Comparison of ENCODE assay signal across 22 cellular contexts in the genomic region with DNA sequence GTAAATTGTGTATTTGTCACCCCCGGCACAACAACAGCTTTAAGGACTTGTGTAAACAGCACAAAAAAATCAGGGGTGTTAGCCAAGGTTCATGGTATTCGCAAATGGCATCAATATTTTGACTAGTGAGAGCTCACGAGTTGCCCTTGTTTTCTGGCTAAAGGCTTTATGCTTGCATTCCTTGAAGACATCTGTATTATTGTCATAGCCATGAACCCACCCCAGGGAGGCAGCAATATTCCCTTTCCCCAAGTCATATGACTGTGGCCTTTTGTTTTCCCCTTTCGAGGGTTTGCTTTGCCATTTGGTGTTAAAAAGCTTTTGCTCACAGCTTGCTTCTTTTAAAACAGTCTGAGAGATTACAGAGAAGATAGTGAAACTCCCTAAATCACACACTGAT.
DNase-seq lines count a peak whose midpoint lies in the region; ATAC-seq, FAIRE-seq and TF ChIP-seq lines count a peak whose summit lies in the region.
"Had no signal": no experiment of that assay in that cellular context is flagged by ENCODE, and none has a peak within 500 bp of the region (broad histone marks: within the 10 kb centered on the region; RNA-seq: fewer than 3 reads in every experiment).

No MANE protein-coding gene starts in this region.

- TF ChIP-seq CTCF in glutamatergic neuron (IDR thresholded peaks at IDR 0.05; ENCODE audit: partially characterized antibody, unreplicated experiment), result no peak

- no peaks in the 10 kb centered on the region for H3K27me3 Mint-ChIP-seq in glutamatergic neuron (ENCODE audit: unreplicated experiment)
- peaks cover 3% of the 10 kb centered on the region for H3K27me3 Mint-ChIP-seq in activated naive CD4-positive, alpha-beta T cell treated with anti-CD3 and anti-CD28 coated beads for 36 hours (ENCODE audit: low read depth)

- H3K4me1 ChIP-seq in adipocyte (ENCODE audit: control insufficient read depth, insufficient read depth, low read length), result peaks cover 24% of the 10 kb centered on the region
- peaks cover 6% of the 10 kb centered on the region; the same call in 1 of the 2 replicates for H3K4me1 ChIP-seq in SJCRH30
- H3K4me1 ChIP-seq: body of pancreas, tibial artery had no signal

- H3K4me1 Mint-ChIP-seq in glutamatergic neuron (ENCODE audit: low read depth, unreplicated experiment), result peaks cover 17% of the 10 kb centered on the region
- H3K4me1 Mint-ChIP-seq in activated naive CD4-positive, alpha-beta T cell treated with anti-CD3 and anti-CD28 coated beads for 36 hours (ENCODE audit: low read depth), result no peaks in the 10 kb centered on the region
- H3K4me1 Mint-ChIP-seq: activated B cell treated with CpG ODN at 0.5 μM for 24 hours; activated naive CD8-positive, alpha-beta T cell treated with anti-CD3 and anti-CD28 coated beads for 36 hours; stimulated activated memory B cell treated with anti-CD40 and anti-IgM and Interleukin-4, amounts not matched to agents 10 μg/mL and 1 μg/mL and 100 μg/mL, for 72 hours had no signal

- peak overlapping the region; percentile 26 for H3K4me3 Mint-ChIP-seq in glutamatergic neuron (ENCODE audit: unreplicated experiment)
- H3K4me3 Mint-ChIP-seq in activated naive CD4-positive, alpha-beta T cell treated with anti-CD3 and anti-CD28 coated beads for 36 hours, result no peak overlapping the region
- H3K4me3 Mint-ChIP-seq: activated B cell treated with CpG ODN at 0.5 μM for 24 hours; activated CD8-positive, alpha-beta T cell treated with anti-CD3 and anti-CD28 coated beads, Interleukin-2, amount 10 ng/mL, durations not matched to agents 7 days and 5 days; activated naive CD8-positive, alpha-beta T cell treated with anti-CD3 and anti-CD28 coated beads for 36 hours; dendritic cell treated with granulocyte-macrophage colony-stimulating factor and Interleukin-4, amounts not matched to agents 40 ng/mL and 50 ng/mL, for 4 days; stimulated activated memory B cell treated with anti-CD40 and anti-IgM and Interleukin-4, amounts not matched to agents 10 μg/mL and 1 μg/mL and 100 μg/mL, for 72 hours had no signal

- H3K27ac Mint-ChIP-seq in glutamatergic neuron (ENCODE audit: unreplicated experiment), result peak overlapping the region; percentile 59
- H3K27ac Mint-ChIP-seq in activated naive CD4-positive, alpha-beta T cell treated with anti-CD3 and anti-CD28 coated beads for 36 hours, result no peak overlapping the region
- H3K27ac Mint-ChIP-seq: activated B cell treated with CpG ODN at 0.5 μM for 24 hours; activated CD8-positive, alpha-beta T cell treated with anti-CD3 and anti-CD28 coated beads, Interleukin-2, amount 10 ng/mL, durations not matched to agents 7 days and 5 days; activated naive CD8-positive, alpha-beta T cell treated with anti-CD3 and anti-CD28 coated beads for 36 hours; dendritic cell treated with granulocyte-macrophage colony-stimulating factor and Interleukin-4, amounts not matched to agents 40 ng/mL and 50 ng/mL, for 4 days; stimulated activated memory B cell treated with anti-CD40 and anti-IgM and Interleukin-4, amounts not matched to agents 10 μg/mL and 1 μg/mL and 100 μg/mL, for 72 hours had no signal

- FAIRE-seq in H54 (lab: Jason Lieb, UNC), result peak; percentile 33

- H3K27ac ChIP-seq in SJCRH30, result no peak overlapping the region
- H3K27ac ChIP-seq: body of pancreas, epithelial cell of prostate, tibial artery had no signal

- DNase-seq in H54 (ENCODE audit: insufficient read length, low spot score), result no peak
- DNase-seq in adipocyte (ENCODE audit: low read depth), result peak; percentile 23
- no peak for DNase-seq in glutamatergic neuron
- no peak for DNase-seq in sciatic nerve (ENCODE audit: low spot score)
- no peak for DNase-seq in SJCRH30
- DNase-seq in NCI-H1417 treated with DMSO at 0.1 percent for 48 hours (lab: John Stamatoyannopoulos, UW), result no peak
- DNase-seq in activated naive CD4-positive, alpha-beta T cell treated with anti-CD3 and anti-CD28 coated beads for 36 hours, result no peak
- DNase-seq in HuH-7 (ENCODE audit: low spot score), result no peak
- DNase-seq: activated B cell treated with CpG ODN at 0.5 μM for 24 hours; activated CD8-positive, alpha-beta T cell treated with anti-CD3 and anti-CD28 coated beads, Interleukin-2, amount 10 ng/mL, durations not matched to agents 7 days and 5 days; activated naive CD8-positive, alpha-beta T cell treated with anti-CD3 and anti-CD28 coated beads for 36 hours; activated T-cell treated with anti-CD3 and anti-CD28 coated beads, Interleukin-2, amount 50 U/mL, for 48 hours; body of pancreas; left cardiac atrium; NCI-H1105 treated with DMSO at 0.1 percent for 48 hours; NCI-H526 treated with DMSO at 0.1 percent for 48 hours; SHP77 treated with DMSO at 0.1 percent for 48 hours; stimulated activated CD4-positive, alpha-beta T cell treated with anti-CD3 and anti-CD28 coated beads, Interleukin-15, amount 100 ng/mL, for 24 hours; tibial artery had no signal

- H3K9me3 ChIP-seq in adipocyte (ENCODE audit: control insufficient read depth, low read length), result no peaks in the 10 kb centered on the region
- no peaks in the 10 kb centered on the region for H3K9me3 ChIP-seq in SJCRH30 (replicated peaks)
- H3K9me3 ChIP-seq: body of pancreas, tibial artery had no signal

- ATAC-seq in sciatic nerve, result peak; percentile 29
- ATAC-seq: activated CD8-positive, alpha-beta T cell treated with anti-CD3 and anti-CD28 coated beads, Interleukin-2, amount 10 ng/mL, durations not matched to agents 7 days and 5 days; body of pancreas; stimulated activated memory B cell treated with anti-CD40 and anti-IgM and Interleukin-4, amounts not matched to agents 10 μg/mL and 1 μg/mL and 100 μg/mL, for 72 hours had no signal

- no peaks in the 10 kb centered on the region for H3K9me3 Mint-ChIP-seq in glutamatergic neuron (ENCODE audit: unreplicated experiment)
- H3K9me3 Mint-ChIP-seq in activated naive CD4-positive, alpha-beta T cell treated with anti-CD3 and anti-CD28 coated beads for 36 hours, result peaks cover 2% of the 10 kb centered on the region
- H3K9me3 Mint-ChIP-seq: activated B cell treated with CpG ODN at 0.5 μM for 24 hours; activated naive CD8-positive, alpha-beta T cell treated with anti-CD3 and anti-CD28 coated beads for 36 hours; dendritic cell treated with granulocyte-macrophage colony-stimulating factor and Interleukin-4, amounts not matched to agents 40 ng/mL and 50 ng/mL, for 4 days; stimulated activated memory B cell treated with anti-CD40 and anti-IgM and Interleukin-4, amounts not matched to agents 10 μg/mL and 1 μg/mL and 100 μg/mL, for 72 hours had no signal

- no peak for TF ChIP-seq POLR2A in H54 (IDR thresholded peaks at IDR 0.05; ENCODE audit: low read depth, low read length)

- H3K27me3 ChIP-seq in adipocyte (replicated peaks; ENCODE audit: control insufficient read depth, insufficient read depth, low read length), result no peaks in the 10 kb centered on the region
- H3K27me3 ChIP-seq in SJCRH30, result no peaks in the 10 kb centered on the region
- H3K27me3 ChIP-seq: body of pancreas, tibial artery had no signal

- H3K9ac ChIP-seq in adipocyte (ENCODE audit: low read length), result peak overlapping the region; percentile 71

- intact Hi-C loops in sciatic nerve (cut with DNase I), result no loop called here
- intact Hi-C loops in activated naive CD4-positive, alpha-beta T cell treated with anti-CD3 and anti-CD28 coated beads for 36 hours (cut with micrococcal nuclease), result no loop called here

- H3K4me3 ChIP-seq in adipocyte (ENCODE audit: low read length) (peak overlapping the region; percentile 49), SJCRH30 (no peak overlapping the region)
- H3K4me3 ChIP-seq: body of pancreas, tibial artery had no signal

- CTCF ChIA-PET in activated naive CD4-positive, alpha-beta T cell treated with anti-CD3 and anti-CD28 coated beads for 36 hours (lab: Charles Lee), result interaction anchor here (0.7 kb wide), 1 partner anchor 15 kb away, joined by 3 read pairs; no protein-coding TSS in a partner anchor

- H3K36me3 ChIP-seq in adipocyte (ENCODE audit: control insufficient read depth, insufficient read depth, low read length, severe bottlenecking) (peaks cover 10% of the 10 kb centered on the region), SJCRH30 (no peaks in the 10 kb centered on the region)
- H3K36me3 ChIP-seq: tibial artery had no signal

- peaks cover 4% of the 10 kb centered on the region for H3K36me3 Mint-ChIP-seq in glutamatergic neuron (ENCODE audit: unreplicated experiment)
- H3K36me3 Mint-ChIP-seq in activated naive CD4-positive, alpha-beta T cell treated with anti-CD3 and anti-CD28 coated beads for 36 hours (ENCODE audit: low read depth), result no peaks in the 10 kb centered on the region
- H3K36me3 Mint-ChIP-seq: activated naive CD8-positive, alpha-beta T cell treated with anti-CD3 and anti-CD28 coated beads for 36 hours; stimulated activated memory B cell treated with anti-CD40 and anti-IgM and Interleukin-4, amounts not matched to agents 10 μg/mL and 1 μg/mL and 100 μg/mL, for 72 hours had no signal
